In genomic region chr1:40431385-40431784, GRCh38 we compare ENCODE assay signal across 8 cellular contexts.
"Had no signal": no experiment of that assay in that cellular context is flagged by ENCODE, and none has a peak within 500 bp of the region (broad histone marks: within the 10 kb centered on the region; RNA-seq: fewer than 3 reads in every experiment).

No MANE protein-coding gene starts in this region.

- DNase-seq: GM23248, GOT3, H7, HFFc6, IMR-90 had no signal

- H3K4me3 Mint-ChIP-seq: HFFc6 had no signal

- H3K36me3 ChIP-seq: HAP-1 had no signal

- H3K4me3 ChIP-seq: GM23248, HAP-1 had no signal

- H3K9me3 Mint-ChIP-seq: HFFc6 had no signal

- ATAC-seq: HCT116 had no signal

- H3K4me1 ChIP-seq: HAP-1 had no signal

- H3K9me3 ChIP-seq: HAP-1 had no signal

- H3K9ac ChIP-seq: GM23248 had no signal

- H2AFZ ChIP-seq: GM23248 had no signal

- H3K27ac ChIP-seq: GM23248, HL-60 had no signal

- H3K27ac Mint-ChIP-seq: HFFc6 had no signal
